Comparison of ENCODE assay signal across 1 cellular context in the genomic region with DNA sequence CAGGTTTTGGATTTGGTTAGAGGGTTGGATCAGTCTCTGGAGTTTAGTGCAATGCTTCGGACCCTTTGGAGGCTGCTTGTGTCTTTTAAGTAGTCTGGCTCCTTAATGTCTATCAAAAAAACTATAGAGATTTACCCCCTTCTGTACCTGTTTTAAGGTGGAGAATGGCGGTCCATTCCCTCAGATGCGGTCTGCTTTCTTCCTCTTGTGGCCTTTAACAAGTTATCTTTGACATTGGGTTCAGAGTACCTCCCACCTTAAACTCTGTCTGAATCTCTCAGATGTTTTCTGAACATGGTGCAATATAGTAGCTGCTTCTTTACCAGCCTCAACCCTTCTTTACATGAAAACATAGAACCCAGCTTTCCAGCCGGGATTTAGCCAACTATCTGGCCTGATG.
TF ChIP-seq lines count a peak whose summit lies in the region.

No MANE protein-coding gene starts in this region.

TF ChIP-seq in HCT116, 20 proteins besides CTCF, POLR2A, EP300 and RAD21:
- no peak for TF ChIP-seq FOSL1 (IDR thresholded peaks at IDR 0.05; ENCODE audit: low read depth)
- TF ChIP-seq ELF1 (IDR thresholded peaks at IDR 0.05; ENCODE audit: borderline replicate concordance, low read depth), result no peak
